In the genomic region with DNA sequence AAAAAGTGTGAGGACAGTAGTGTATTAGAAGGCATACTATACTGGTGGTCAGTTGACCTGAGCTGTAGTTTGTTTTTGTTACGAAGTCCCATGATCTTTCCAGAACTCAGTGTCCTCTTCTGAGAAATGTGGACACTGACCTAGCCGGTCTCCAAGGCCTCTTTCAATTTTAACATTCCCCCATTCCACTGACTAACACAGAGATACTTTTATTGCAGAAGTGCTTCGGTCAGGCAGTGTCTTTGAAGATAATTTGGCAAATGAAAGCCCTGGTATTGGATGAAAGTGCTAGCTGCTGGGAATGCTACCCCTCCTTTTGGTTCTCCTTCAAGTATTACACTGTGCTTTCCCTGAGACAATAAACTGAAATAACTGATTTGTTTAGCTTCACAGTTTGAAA, we compare ENCODE assay signal across 22 cellular contexts.
"Had no signal": no experiment of that assay in that cellular context is flagged by ENCODE, and none has a peak within 500 bp of the region (broad histone marks: within the 10 kb centered on the region; RNA-seq: fewer than 3 reads in every experiment).

No MANE protein-coding gene starts in this region.

- ATAC-seq: K562 had no signal

- H3K27ac ChIP-seq: KMS-11, RWPE1 had no signal

- H3K4me3 Mint-ChIP-seq: IgD-negative memory B cell had no signal

- DNase-seq: Kasumi-1, MM.1S, NCI-H1092 treated with DMSO at 0.1 percent for 48 hours, NCI-H1436, NCI-H187, NCI-H2029, NCI-H2081 treated with DMSO at 0.1 percent for 48 hours, NCI-H2171, NCI-H226, NCI-H446, NCI-H510A, NCI-H524 treated with DMSO at 0.1 percent for 48 hours, NCI-H69, NCI-H774, SHP77, SK-N-SH had no signal

- FAIRE-seq: HTR-8/SVneo, K562, RCC 7860 had no signal

- H3K9me3 ChIP-seq: SK-N-SH had no signal

- H3K27me3 Mint-ChIP-seq: IgD-negative memory B cell had no signal

- H3K4me2 ChIP-seq: KMS-11, SK-N-SH had no signal

- H3K4me3 ChIP-seq: K562 had no signal
